ENCODE assay signal across 1 cellular context in genomic region chr3:122514123-122515019, GRCh38.
TF ChIP-seq lines count a peak whose summit lies in the region.

TSS of gene KPNA1 (minus strand) at chr3:122514939. CDS start at chr3:122496565, 18,374 bp downstream.

TF ChIP-seq in K562, 482 proteins besides CTCF, POLR2A, EP300 and RAD21 (continued from another document and continues in another):
- TF ChIP-seq, protein P1, sequence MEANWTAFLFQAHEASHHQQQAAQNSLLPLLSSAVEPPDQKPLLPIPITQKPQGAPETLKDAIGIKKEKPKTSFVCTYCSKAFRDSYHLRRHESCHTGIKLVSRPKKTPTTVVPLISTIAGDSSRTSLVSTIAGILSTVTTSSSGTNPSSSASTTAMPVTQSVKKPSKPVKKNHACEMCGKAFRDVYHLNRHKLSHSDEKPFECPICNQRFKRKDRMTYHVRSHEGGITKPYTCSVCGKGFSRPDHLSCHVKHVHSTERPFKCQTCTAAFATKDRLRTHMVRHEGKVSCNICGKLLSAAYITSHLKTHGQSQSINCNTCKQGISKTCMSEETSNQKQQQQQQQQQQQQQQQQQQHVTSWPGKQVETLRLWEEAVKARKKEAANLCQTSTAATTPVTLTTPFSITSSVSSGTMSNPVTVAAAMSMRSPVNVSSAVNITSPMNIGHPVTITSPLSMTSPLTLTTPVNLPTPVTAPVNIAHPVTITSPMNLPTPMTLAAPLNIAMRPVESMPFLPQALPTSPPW (CRISPR knock-in tag; IDR thresholded peaks at IDR 0.05), result peak; percentile 65
- TF ChIP-seq HEY1 (CRISPR knock-in tag; IDR thresholded peaks at IDR 0.05; ENCODE audit: borderline replicate concordance) (no peak), FOSL1 (tag; conservative IDR thresholded peaks at IDR 0.05) (0 out of 2 replicates have a peak, but pooled peaks have one; percentile 26), ZNF212 (CRISPR knock-in tag; IDR thresholded peaks at IDR 0.05) (no peak), POU5F1 (IDR thresholded peaks at IDR 0.05; ENCODE audit: borderline replicate concordance, low read depth, low read length, partially characterized antibody) (no peak), ZNF511 (CRISPR knock-in tag; IDR thresholded peaks at IDR 0.05) (peak; percentile 76), SIX5 (IDR thresholded peaks at IDR 0.05; ENCODE audit: borderline replicate concordance in 1 of 2, insufficient read depth in 1 of 2, low read depth in 1 of 2, low read length in 2 of 2) (peak; percentile 61 to 74; a peak in 3 of 4 replicates), ZNF23 (CRISPR knock-in tag; IDR thresholded peaks at IDR 0.05) (no peak), CHD7 (IDR thresholded peaks at IDR 0.05; ENCODE audit: low read depth, low read length) (no peak), E2F8 (IDR thresholded peaks at IDR 0.05; ENCODE audit: low read depth, partially characterized antibody) (no peak), RB1 (IDR thresholded peaks at IDR 0.05; ENCODE audit: low read depth) (peak; percentile 67), MYC (IDR thresholded peaks at IDR 0.05; ENCODE audit: low read depth, low read length) (peak; percentile 19; the same call in 1 of the 2 replicates), MYC (CRISPR knock-in tag; IDR thresholded peaks at IDR 0.05; ENCODE audit: borderline replicate concordance, low read depth) (no peak), ZNF197 (CRISPR knock-in tag; IDR thresholded peaks at IDR 0.05; ENCODE audit: low read depth) (no peak), CXXC5 (CRISPR knock-in tag; IDR thresholded peaks at IDR 0.05) (peak; percentile 85; the same call in 1 of the 2 replicates), MBD2 (IDR thresholded peaks at IDR 0.05; ENCODE audit: borderline replicate concordance, low read depth) (peak; percentile 40; the same call in 1 of the 2 replicates), PHB2 (IDR thresholded peaks at IDR 0.05; ENCODE audit: low read depth) (no peak), PHF20 (IDR thresholded peaks at IDR 0.05; ENCODE audit: partially characterized antibody) (peak; percentile 21), TAF1 (IDR thresholded peaks at IDR 0.05; ENCODE audit: control insufficient read depth, extremely low read depth, insufficient read depth, low read length, severe bottlenecking) (peak; percentile 72), ZNF282 (CRISPR knock-in tag; IDR thresholded peaks at IDR 0.05) (0 out of 2 replicates have a peak, but pooled peaks have one; percentile 72), KDM5B (IDR thresholded peaks at IDR 0.05; ENCODE audit: insufficient replicate concordance, low read depth, low read length) (peak; percentile 82), E2F6 (IDR thresholded peaks at IDR 0.05; ENCODE audit: borderline replicate concordance in 1 of 2, extremely low read depth in 1 of 2, insufficient read depth in 1 of 2, insufficient read length in 1 of 2, low read depth in 1 of 2, low read length in 1 of 2, poor library complexity in 1 of 2, severe bottlenecking in 1 of 2) (peak; percentile 54 to 70), ETV5 (CRISPR knock-in tag; IDR thresholded peaks at IDR 0.05; ENCODE audit: low read depth) (peak; percentile 37; the same call in 1 of the 2 replicates), POLR2B (IDR thresholded peaks at IDR 0.05; ENCODE audit: low read depth, partially characterized antibody) (peak; percentile 70), SMAD4 (CRISPR knock-in tag; conservative IDR thresholded peaks at IDR 0.05) (peak; percentile 61; the same call in 1 of the 2 replicates), CREB3 (tag; conservative IDR thresholded peaks at IDR 0.05; ENCODE audit: low read depth) (no peak), ATF1 (CRISPR knock-in tag; IDR thresholded peaks at IDR 0.05) (no peak), ATF1 (tag; IDR thresholded peaks at IDR 0.05) (peak; percentile 81), RBFOX2 (IDR thresholded peaks at IDR 0.05; ENCODE audit: low read depth, low read length) (peak; percentile 95), NBN (IDR thresholded peaks at IDR 0.05; ENCODE audit: low read depth) (no peak), GABPB2 (CRISPR knock-in tag; conservative IDR thresholded peaks at IDR 0.05) (no peak), POLR2G (IDR thresholded peaks at IDR 0.05; ENCODE audit: low read depth, low read length) (peak; percentile 97), JUND (IDR thresholded peaks at IDR 0.05; ENCODE audit: borderline replicate concordance, low read depth, low read length) (peak; percentile 30; the same call in 1 of the 2 replicates), JUND (tag; IDR thresholded peaks at IDR 0.05; ENCODE audit: borderline replicate concordance, low read depth, low read length) (no peak)
- TF ChIP-seq, protein P2, sequence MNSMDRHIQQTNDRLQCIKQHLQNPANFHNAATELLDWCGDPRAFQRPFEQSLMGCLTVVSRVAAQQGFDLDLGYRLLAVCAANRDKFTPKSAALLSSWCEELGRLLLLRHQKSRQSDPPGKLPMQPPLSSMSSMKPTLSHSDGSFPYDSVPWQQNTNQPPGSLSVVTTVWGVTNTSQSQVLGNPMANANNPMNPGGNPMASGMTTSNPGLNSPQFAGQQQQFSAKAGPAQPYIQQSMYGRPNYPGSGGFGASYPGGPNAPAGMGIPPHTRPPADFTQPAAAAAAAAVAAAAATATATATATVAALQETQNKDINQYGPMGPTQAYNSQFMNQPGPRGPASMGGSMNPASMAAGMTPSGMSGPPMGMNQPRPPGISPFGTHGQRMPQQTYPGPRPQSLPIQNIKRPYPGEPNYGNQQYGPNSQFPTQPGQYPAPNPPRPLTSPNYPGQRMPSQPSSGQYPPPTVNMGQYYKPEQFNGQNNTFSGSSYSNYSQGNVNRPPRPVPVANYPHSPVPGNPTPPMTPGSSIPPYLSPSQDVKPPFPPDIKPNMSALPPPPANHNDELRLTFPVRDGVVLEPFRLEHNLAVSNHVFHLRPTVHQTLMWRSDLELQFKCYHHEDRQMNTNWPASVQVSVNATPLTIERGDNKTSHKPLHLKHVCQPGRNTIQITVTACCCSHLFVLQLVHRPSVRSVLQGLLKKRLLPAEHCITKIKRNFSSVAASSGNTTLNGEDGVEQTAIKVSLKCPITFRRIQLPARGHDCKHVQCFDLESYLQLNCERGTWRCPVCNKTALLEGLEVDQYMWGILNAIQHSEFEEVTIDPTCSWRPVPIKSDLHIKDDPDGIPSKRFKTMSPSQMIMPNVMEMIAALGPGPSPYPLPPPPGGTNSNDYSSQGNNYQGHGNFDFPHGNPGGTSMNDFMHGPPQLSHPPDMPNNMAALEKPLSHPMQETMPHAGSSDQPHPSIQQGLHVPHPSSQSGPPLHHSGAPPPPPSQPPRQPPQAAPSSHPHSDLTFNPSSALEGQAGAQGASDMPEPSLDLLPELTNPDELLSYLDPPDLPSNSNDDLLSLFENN (IDR thresholded peaks at IDR 0.05; ENCODE audit: low read depth in 2 of 2, low read length in 2 of 2), result 0 out of 4 replicates have a peak, but pooled peaks of 1 of the 2 experiments have one; percentile 40
- TF ChIP-seq, protein P3, sequence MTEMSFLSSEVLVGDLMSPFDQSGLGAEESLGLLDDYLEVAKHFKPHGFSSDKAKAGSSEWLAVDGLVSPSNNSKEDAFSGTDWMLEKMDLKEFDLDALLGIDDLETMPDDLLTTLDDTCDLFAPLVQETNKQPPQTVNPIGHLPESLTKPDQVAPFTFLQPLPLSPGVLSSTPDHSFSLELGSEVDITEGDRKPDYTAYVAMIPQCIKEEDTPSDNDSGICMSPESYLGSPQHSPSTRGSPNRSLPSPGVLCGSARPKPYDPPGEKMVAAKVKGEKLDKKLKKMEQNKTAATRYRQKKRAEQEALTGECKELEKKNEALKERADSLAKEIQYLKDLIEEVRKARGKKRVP (CRISPR knock-in tag; IDR thresholded peaks at IDR 0.05), result no peak
